ENCODE assay signal across 8 cellular contexts in the genomic region with DNA sequence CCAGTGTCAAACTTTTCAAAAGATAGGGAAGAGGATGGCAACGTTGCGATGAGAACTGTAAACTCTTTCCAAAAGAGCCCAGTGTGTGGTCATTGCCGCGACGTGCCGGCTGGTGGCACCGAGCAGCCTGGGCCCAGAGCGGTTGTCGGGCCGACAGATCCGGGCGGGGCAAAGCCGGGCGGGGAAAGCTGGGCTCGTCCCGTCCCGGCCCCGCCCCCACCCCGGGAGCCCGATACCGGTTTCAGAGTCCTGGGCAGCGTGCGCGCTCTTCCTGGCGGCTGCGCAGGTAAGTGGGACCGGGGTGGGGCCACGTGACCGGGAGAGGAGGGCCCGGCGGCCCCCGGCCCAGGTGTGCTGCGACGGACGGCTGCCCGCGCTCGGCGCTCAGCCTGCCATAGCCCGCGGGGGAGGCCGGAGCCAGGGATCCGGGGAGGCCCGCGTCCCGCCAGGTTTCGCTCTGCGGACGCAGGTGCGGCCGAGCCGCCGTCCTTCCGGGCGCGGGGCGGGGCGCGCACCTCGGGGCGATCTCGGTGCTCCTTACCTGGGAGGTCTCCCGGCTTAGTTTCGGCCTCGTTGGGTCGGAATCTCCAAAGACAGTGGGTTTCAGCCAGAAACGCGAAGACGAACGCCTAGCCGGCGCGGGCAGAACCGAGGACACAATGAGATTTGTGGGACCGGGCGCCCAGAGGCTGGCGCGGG. TPM values are rescaled to one million over a fixed set of nuclear protein-coding genes. Genes with fewer than 3 reads are reported as not detected.
DNase-seq lines count a peak whose midpoint lies in the region; ATAC-seq, FAIRE-seq and TF ChIP-seq lines count a peak whose summit lies in the region.

A gene with protein sequence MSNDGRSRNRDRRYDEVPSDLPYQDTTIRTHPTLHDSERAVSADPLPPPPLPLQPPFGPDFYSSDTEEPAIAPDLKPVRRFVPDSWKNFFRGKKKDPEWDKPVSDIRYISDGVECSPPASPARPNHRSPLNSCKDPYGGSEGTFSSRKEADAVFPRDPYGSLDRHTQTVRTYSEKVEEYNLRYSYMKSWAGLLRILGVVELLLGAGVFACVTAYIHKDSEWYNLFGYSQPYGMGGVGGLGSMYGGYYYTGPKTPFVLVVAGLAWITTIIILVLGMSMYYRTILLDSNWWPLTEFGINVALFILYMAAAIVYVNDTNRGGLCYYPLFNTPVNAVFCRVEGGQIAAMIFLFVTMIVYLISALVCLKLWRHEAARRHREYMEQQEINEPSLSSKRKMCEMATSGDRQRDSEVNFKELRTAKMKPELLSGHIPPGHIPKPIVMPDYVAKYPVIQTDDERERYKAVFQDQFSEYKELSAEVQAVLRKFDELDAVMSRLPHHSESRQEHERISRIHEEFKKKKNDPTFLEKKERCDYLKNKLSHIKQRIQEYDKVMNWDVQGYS (plus strand): TSS at position 232 of the 699 bp plus-strand sequence. CDS start 4,270 bp downstream, outside the sequence.

- peaks cover 4% of the 10 kb centered on the region for H3K27me3 Mint-ChIP-seq in T-helper 2 cell treated with Interferon-gamma antibody and Interleukin-4, amounts not matched to agents 5 μg/mL and 100 μg/mL, for 36 hours (ENCODE audit: low read depth)

- TF ChIP-seq CTCF in bronchial epithelial cell (IDR thresholded peaks at IDR 0.05; ENCODE audit: insufficient read depth, low read length, severe bottlenecking): peak; percentile 73

- H3K4me3 Mint-ChIP-seq in T-helper 2 cell treated with Interferon-gamma antibody and Interleukin-4, amounts not matched to agents 5 μg/mL and 100 μg/mL, for 36 hours: peak within 1 kb of the TSS; percentile 43

- H3K36me3 ChIP-seq in bronchial epithelial cell (ENCODE audit: control insufficient read depth, insufficient read depth, low read length): peaks cover 7% of the 10 kb centered on the region

- no peaks in the 10 kb centered on the region for H3K27me3 ChIP-seq in bronchial epithelial cell (ENCODE audit: control insufficient read depth, insufficient read depth, low read length)

- no peaks in the 10 kb centered on the region for H3K9me3 Mint-ChIP-seq in T-helper 2 cell treated with Interferon-gamma antibody and Interleukin-4, amounts not matched to agents 5 μg/mL and 100 μg/mL, for 36 hours

- FAIRE-seq in HTR-8/SVneo (lab: Jason Lieb, UNC) (no peak), bronchial epithelial cell (lab: Jason Lieb, UNC) (no peak)

- DNase-seq in NOMO-1 (lab: John Stamatoyannopoulos, UW; ENCODE audit: unreplicated experiment in 2 of 2) (peak; percentile 40), NOMO-1 treated with dmso at 0.1 percent for 144 hours (lab: John Stamatoyannopoulos, UW; ENCODE audit: unreplicated experiment) (no peak), HTR-8/SVneo (ENCODE audit: insufficient read length, low spot score) (peak; percentile 26), bronchial epithelial cell (ENCODE audit: low read depth) (peak; percentile 74), iPS-NIHi7 (ENCODE audit: extremely low spot score) (peak; percentile 96)
- DNase-seq in T-helper 2 cell treated with Interferon-gamma antibody and Interleukin-4, amounts not matched to agents 5 μg/mL and 100 μg/mL, for 36 hours (ENCODE audit: low spot score): peak; percentile 9
- DNase-seq in stimulated activated CD4-positive, alpha-beta T cell treated with anti-CD3 and anti-CD28 coated beads, Interleukin-12 subunit alpha, Interleukin-12 subunit beta, amount 100 ng/mL, for 4 hours: peak; percentile 48

- peak within 1 kb of the TSS; percentile 12 for H3K27ac Mint-ChIP-seq in T-helper 2 cell treated with Interferon-gamma antibody and Interleukin-4, amounts not matched to agents 5 μg/mL and 100 μg/mL, for 36 hours

- no peaks in the 10 kb centered on the region for H3K4me1 Mint-ChIP-seq in T-helper 2 cell treated with Interferon-gamma antibody and Interleukin-4, amounts not matched to agents 5 μg/mL and 100 μg/mL, for 36 hours (ENCODE audit: low read depth)

- peak within 1 kb of the TSS; percentile 69 for H3K4me3 ChIP-seq in bronchial epithelial cell (ENCODE audit: low read depth, low read length)

- no peak for ATAC-seq in GM18858 (IDR thresholded peaks at IDR 0.05; ENCODE audit: unreplicated experiment)

- H3K36me3 Mint-ChIP-seq in T-helper 2 cell treated with Interferon-gamma antibody and Interleukin-4, amounts not matched to agents 5 μg/mL and 100 μg/mL, for 36 hours (ENCODE audit: low read depth): peaks cover 15% of the 10 kb centered on the region

RNA-seq across cellular contexts. Expression of the gene that starts here (rescaled TPM):
- total RNA-seq in bronchial epithelial cell: 19.5 and 28.7 TPM in 2 replicates
